8 cellular contexts compared by ENCODE assay signal in the genomic region with DNA sequence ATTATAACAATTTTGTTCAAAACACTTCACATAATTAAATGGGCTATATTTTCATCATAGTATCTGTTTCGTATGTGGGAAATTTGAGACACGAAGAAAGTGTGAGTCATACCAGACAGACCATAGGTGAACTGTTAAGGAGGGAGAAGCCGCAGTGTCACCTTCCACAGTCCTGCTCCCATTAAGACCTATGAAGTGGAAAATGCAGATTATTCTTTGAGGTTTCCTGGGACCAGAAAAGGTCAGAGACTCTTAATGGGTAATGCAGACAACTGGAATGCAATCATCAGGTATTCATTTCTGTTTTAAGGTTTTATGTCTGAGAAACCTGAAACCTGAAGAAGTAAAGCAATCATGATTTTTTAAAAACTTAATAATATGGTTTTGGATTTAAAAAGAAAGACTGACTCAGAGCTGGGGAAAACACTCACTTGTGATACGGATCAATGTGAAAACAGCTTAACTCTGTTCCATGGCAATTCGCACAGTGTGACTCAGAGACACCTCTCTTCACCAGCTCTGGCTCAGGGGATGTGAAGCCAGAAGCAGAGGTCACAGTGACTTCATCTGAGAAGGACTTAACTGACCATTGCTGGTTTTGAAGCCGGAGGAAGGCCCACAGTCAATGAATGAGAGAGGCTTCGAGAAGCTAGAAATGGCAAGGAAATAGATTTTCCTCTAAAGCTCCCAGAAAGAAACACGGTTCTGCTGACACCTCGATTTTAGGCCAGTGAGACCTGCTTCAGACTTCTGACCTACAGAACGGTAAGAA. TPM values are rescaled to one million over a fixed set of nuclear protein-coding genes. Genes with fewer than 3 reads are reported as not detected.
A peak's percentile ranks its signal among the peaks of the same experiment; 100 is the strongest.
DNase-seq lines count a peak whose midpoint lies in the region; ATAC-seq, FAIRE-seq and TF ChIP-seq lines count a peak whose summit lies in the region.

No MANE protein-coding gene starts in this region.

- H3K27me3 Mint-ChIP-seq in chondrocyte (ENCODE audit: low read depth), result no peaks in the 10 kb centered on the region

- no peak overlapping the region for H3K9ac ChIP-seq in K562 (ENCODE audit: insufficient read depth in 1 of 2, low read depth in 2 of 2, low read length in 2 of 2)

- H3K36me3 Mint-ChIP-seq in chondrocyte (ENCODE audit: low read depth), result peaks cover 2% of the 10 kb centered on the region

- TF ChIP-seq CTCF in K562 (IDR thresholded peaks at IDR 0.05 in 2 of 3, conservative IDR thresholded peaks at IDR 0.05 in 1 of 3; ENCODE audit: insufficient read depth in 2 of 3, low read depth in 1 of 3, low read length in 3 of 3), result no peak
- TF ChIP-seq CTCF in chondrocyte (IDR thresholded peaks at IDR 0.05), result no peak
- no peak for TF ChIP-seq CTCF in D721Med (IDR thresholded peaks at IDR 0.05; ENCODE audit: insufficient read depth, missing control alignments)

- H3K4me3 ChIP-seq in K562, result no peak overlapping the region

- H3K79me2 ChIP-seq in K562 (ENCODE audit: control insufficient read depth, insufficient read depth, low read length), result no peaks in the 10 kb centered on the region

- no peaks in the 10 kb centered on the region for H3K27me3 ChIP-seq in K562 (ENCODE audit: control insufficient read depth in 2 of 2, insufficient read depth in 2 of 2, low read length in 2 of 2)

- H3K4me3 Mint-ChIP-seq in chondrocyte (ENCODE audit: unreplicated experiment), result no peak overlapping the region

- POLR2A ChIA-PET in K562 (lab: Yijun Ruan, JAX), result no interaction called here

- no peaks in the 10 kb centered on the region for H3K4me1 ChIP-seq in K562 (replicated peaks in 1 of 2; ENCODE audit: control insufficient read depth in 2 of 2, insufficient read depth in 2 of 2, low read length in 2 of 2)

- H3K36me3 ChIP-seq in K562 (ENCODE audit: control insufficient read depth, insufficient read depth, low read length), result no peaks in the 10 kb centered on the region

- CTCF ChIA-PET in K562 (lab: Yijun Ruan, JAX; ENCODE audit: low intra/inter-chr PET ratio), result no interaction called here

- in situ Hi-C loops in K562 (cut with MboI), result loop anchor here (10.0 kb wide), 1 partner anchor 263 kb away; no protein-coding TSS in a partner anchor

- H3K4me2 ChIP-seq in K562 (ENCODE audit: insufficient read depth, low read length), result no peak overlapping the region

- no peak overlapping the region for H3K27ac Mint-ChIP-seq in chondrocyte (ENCODE audit: unreplicated experiment)

- intact Hi-C loops in K562 (cut with micrococcal nuclease), result no loop called here

- H4K20me1 ChIP-seq in K562 (replicated peaks; ENCODE audit: control insufficient read depth, insufficient read depth, low read length), result no peaks in the 10 kb centered on the region

- no peaks in the 10 kb centered on the region for H3K9me3 Mint-ChIP-seq in chondrocyte (ENCODE audit: low read depth)

- peaks cover 9% of the 10 kb centered on the region for H3K4me1 Mint-ChIP-seq in chondrocyte (ENCODE audit: low read depth)

- TF ChIP-seq POLR2A in K562 (conservative IDR thresholded peaks at IDR 0.05), result no peak

- H3K27ac ChIP-seq in K562 (ENCODE audit: extremely low read depth, low read depth, low read length), result no peak overlapping the region

- no peak for TF ChIP-seq EP300 in K562 (IDR thresholded peaks at IDR 0.05; ENCODE audit: low read length)

- no peak for TF ChIP-seq RAD21 in K562 (CRISPR knock-in tag; conservative IDR thresholded peaks at IDR 0.05 in 1 of 2, IDR thresholded peaks at IDR 0.05 in 1 of 2)

- WGBS in K562 (ENCODE audit: insufficient coverage, low coverage, missing lambda C conversion rate), result 2% methylated on average over 10 of the region's 10 CpGs

- no peaks in the 10 kb centered on the region for H3K9me3 ChIP-seq in K562 (replicated peaks; ENCODE audit: control insufficient read depth, insufficient read depth, low read depth, low read length)

- FAIRE-seq in K562 (lab: Jason Lieb, UNC) (no peak), urothelium cell line (lab: Jason Lieb, UNC) (no peak), D721Med (lab: Jason Lieb, UNC) (no peak)

- peak; percentile 35 for DNase-seq in AG08395 (ENCODE audit: low spot score)
- peak in 1 of 4 experiments; percentile 8 for DNase-seq in K562 (ENCODE audit: extremely low read depth in 1 of 4, low spot score in 3 of 4)
- DNase-seq in urothelium cell line (ENCODE audit: low spot score), result peak; percentile 62
- DNase-seq in NCI-H146 (lab: John Stamatoyannopoulos, UW), result no peak
- DNase-seq in chondrocyte (ENCODE audit: low spot score), result no peak
- DNase-seq in D721Med (ENCODE audit: insufficient read length, low spot score), result no peak

- no peak overlapping the region for H2AFZ ChIP-seq in K562 (ENCODE audit: low read depth, low read length)

- no TSS peak for BruUV-seq in K562 (replicated peaks; lab: Mats Ljungman, UMichigan)

- no peaks in the 10 kb centered on the region for H3K9me1 ChIP-seq in K562 (ENCODE audit: control insufficient read depth, insufficient read depth, low read length)

- ATAC-seq in GM19438 (IDR thresholded peaks at IDR 0.05; ENCODE audit: low read depth, unreplicated experiment) (peak; percentile 55), HG03378 (IDR thresholded peaks at IDR 0.05; ENCODE audit: unreplicated experiment) (peak; percentile 59), K562 (no peak)

TF ChIP-seq in K562, 482 proteins besides CTCF, POLR2A, EP300 and RAD21:
- TF ChIP-seq FOSL1 (tag; conservative IDR thresholded peaks at IDR 0.05), result peak; percentile 75
- TF ChIP-seq C11orf30 (IDR thresholded peaks at IDR 0.05; ENCODE audit: low read depth), result 0 out of 2 replicates have a peak, but pooled peaks have one; percentile 24
- peak; percentile 41 for TF ChIP-seq ZNF316 (IDR thresholded peaks at IDR 0.05)
- TF ChIP-seq, protein P1, sequence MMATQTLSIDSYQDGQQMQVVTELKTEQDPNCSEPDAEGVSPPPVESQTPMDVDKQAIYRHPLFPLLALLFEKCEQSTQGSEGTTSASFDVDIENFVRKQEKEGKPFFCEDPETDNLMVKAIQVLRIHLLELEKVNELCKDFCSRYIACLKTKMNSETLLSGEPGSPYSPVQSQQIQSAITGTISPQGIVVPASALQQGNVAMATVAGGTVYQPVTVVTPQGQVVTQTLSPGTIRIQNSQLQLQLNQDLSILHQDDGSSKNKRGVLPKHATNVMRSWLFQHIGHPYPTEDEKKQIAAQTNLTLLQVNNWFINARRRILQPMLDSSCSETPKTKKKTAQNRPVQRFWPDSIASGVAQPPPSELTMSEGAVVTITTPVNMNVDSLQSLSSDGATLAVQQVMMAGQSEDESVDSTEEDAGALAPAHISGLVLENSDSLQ (IDR thresholded peaks at IDR 0.05), result no peak
- TF ChIP-seq JUND (IDR thresholded peaks at IDR 0.05; ENCODE audit: borderline replicate concordance, low read depth, low read length), result 0 out of 2 replicates have a peak, but pooled peaks have one; percentile 5
- no peak for TF ChIP-seq JUND (tag; IDR thresholded peaks at IDR 0.05; ENCODE audit: borderline replicate concordance, low read depth, low read length)
- no peak for TF ChIP-seq ZSCAN29 (IDR thresholded peaks at IDR 0.05)

RNA-seq across cellular contexts. Expression of gene GCNT1, which starts 17.2 kb away (rescaled TPM):
- total RNA-seq in K562 (2011; cell fraction: chromatin; rRNA removed; ENCODE audit: low replicate concordance), result 0.12 and 0.67 TPM in 2 replicates
- not detected in 2 replicates for total RNA-seq in K562 (2011; cell fraction: nucleolus; rRNA removed)
- 0.07 TPM in 1 of 2 replicates, not detected in the other for total RNA-seq in K562 (2011; cell fraction: nucleoplasm; rRNA removed)
- total RNA-seq in K562 (2014; rRNA removed) (0.04 and 0.05 TPM in 2 replicates), K562 (2014; rRNA removed; fragmentation: Illumina TruSeq; extraction: Trizol) (0.18 and 0.26 TPM in 2 replicates), K562 (2015; rRNA removed; fragmentation: Illumina TruSeq; extraction: Trizol) (0.11 TPM in 2 replicates), K562 (2021) (0.11 and 0.42 TPM in 2 replicates), chondrocyte (10.3 to 40.2 TPM (median 11.0 TPM) in 3 replicates)
- polyA plus RNA-seq in K562 (2011; rRNA removed) (0.07 and 0.71 TPM in 2 replicates), K562 (2014; fragmentation: Illumina TruSeq; extraction: Trizol) (0.06 and 0.10 TPM in 2 replicates), K562 (2014; fragmentation: Nextera tagmentation; extraction: Ambion mirVana) (under 1 TPM; 0.01 to 0.07 TPM), K562 (2014; rRNA removed) (0.04 and 0.07 TPM in 2 replicates)
- 0.06 and 0.27 TPM in 2 replicates for polyA plus RNA-seq in K562 (2011; cell fraction: cytosol; rRNA removed)
- 0.15 and 0.43 TPM in 2 replicates for polyA plus RNA-seq in K562 (2011; cell fraction: nucleus; rRNA removed)
- polyA plus RNA-seq in K562 (2012), result 0.62 and 0.65 TPM in 2 replicates
- 0.54 and 1.2 TPM in 2 replicates for polyA minus RNA-seq in K562 (2011; rRNA and poly(A)+ RNA removed)
- 0.10 TPM in 1 of 2 replicates, not detected in the other for polyA minus RNA-seq in K562 (2011; cell fraction: cytosol; rRNA and poly(A)+ RNA removed)
- 0.22 TPM in 1 of 2 replicates, not detected in the other for polyA minus RNA-seq in K562 (2011; cell fraction: nucleus; rRNA and poly(A)+ RNA removed)

RNA-seq across cellular contexts. Expression of gene RFK, which starts 47.5 kb away (rescaled TPM):
- 3.3 and 9.3 TPM in 2 replicates for total RNA-seq in K562 (2011; cell fraction: chromatin; rRNA removed; ENCODE audit: low replicate concordance)
- total RNA-seq in K562 (2011; cell fraction: nucleolus; rRNA removed), result 3.6 and 4.0 TPM in 2 replicates
- 8.3 and 10.5 TPM in 2 replicates for total RNA-seq in K562 (2011; cell fraction: nucleoplasm; rRNA removed)
- total RNA-seq in K562 (2014; rRNA removed) (12.4 and 16.4 TPM in 2 replicates), K562 (2014; rRNA removed; fragmentation: Illumina TruSeq; extraction: Trizol) (26.5 and 27.2 TPM in 2 replicates), K562 (2015; rRNA removed; fragmentation: Illumina TruSeq; extraction: Trizol) (19.0 and 22.2 TPM in 2 replicates), K562 (2021) (14.8 and 20.1 TPM in 2 replicates), chondrocyte (14.3 to 18.1 TPM (median 15.6 TPM) in 3 replicates)
- polyA plus RNA-seq in K562 (2011; rRNA removed) (49.3 and 51.1 TPM in 2 replicates), K562 (2014; fragmentation: Illumina TruSeq; extraction: Trizol) (23.1 and 28.1 TPM in 2 replicates), K562 (2014; fragmentation: Nextera tagmentation; extraction: Ambion mirVana) (1 to 10 TPM; 3.8 to 7.0 TPM), K562 (2014; rRNA removed) (12.9 and 17.3 TPM in 2 replicates)
- 15.3 and 17.2 TPM in 2 replicates for polyA plus RNA-seq in K562 (2011; cell fraction: cytosol; rRNA removed)
- polyA plus RNA-seq in K562 (2011; cell fraction: nucleus; rRNA removed), result 2.8 and 6.1 TPM in 2 replicates
- 17.4 and 25.5 TPM in 2 replicates for polyA plus RNA-seq in K562 (2012)
- 24.4 and 47.3 TPM in 2 replicates for polyA minus RNA-seq in K562 (2011; rRNA and poly(A)+ RNA removed)
- 11.2 and 16.2 TPM in 2 replicates for polyA minus RNA-seq in K562 (2011; cell fraction: cytosol; rRNA and poly(A)+ RNA removed)
- polyA minus RNA-seq in K562 (2011; cell fraction: nucleus; rRNA and poly(A)+ RNA removed), result 3.2 and 8.6 TPM in 2 replicates

Comparison
In these comparisons a context has a peak if more than half of its experiments do, and no peak if none do; other contexts are left out.
1. DNase-seq: peak in AG08395 (single experiment) and urothelium cell line (single experiment); none in NCI-H146 (single experiment), chondrocyte (single experiment) and D721Med (single experiment).